In the genomic region with DNA sequence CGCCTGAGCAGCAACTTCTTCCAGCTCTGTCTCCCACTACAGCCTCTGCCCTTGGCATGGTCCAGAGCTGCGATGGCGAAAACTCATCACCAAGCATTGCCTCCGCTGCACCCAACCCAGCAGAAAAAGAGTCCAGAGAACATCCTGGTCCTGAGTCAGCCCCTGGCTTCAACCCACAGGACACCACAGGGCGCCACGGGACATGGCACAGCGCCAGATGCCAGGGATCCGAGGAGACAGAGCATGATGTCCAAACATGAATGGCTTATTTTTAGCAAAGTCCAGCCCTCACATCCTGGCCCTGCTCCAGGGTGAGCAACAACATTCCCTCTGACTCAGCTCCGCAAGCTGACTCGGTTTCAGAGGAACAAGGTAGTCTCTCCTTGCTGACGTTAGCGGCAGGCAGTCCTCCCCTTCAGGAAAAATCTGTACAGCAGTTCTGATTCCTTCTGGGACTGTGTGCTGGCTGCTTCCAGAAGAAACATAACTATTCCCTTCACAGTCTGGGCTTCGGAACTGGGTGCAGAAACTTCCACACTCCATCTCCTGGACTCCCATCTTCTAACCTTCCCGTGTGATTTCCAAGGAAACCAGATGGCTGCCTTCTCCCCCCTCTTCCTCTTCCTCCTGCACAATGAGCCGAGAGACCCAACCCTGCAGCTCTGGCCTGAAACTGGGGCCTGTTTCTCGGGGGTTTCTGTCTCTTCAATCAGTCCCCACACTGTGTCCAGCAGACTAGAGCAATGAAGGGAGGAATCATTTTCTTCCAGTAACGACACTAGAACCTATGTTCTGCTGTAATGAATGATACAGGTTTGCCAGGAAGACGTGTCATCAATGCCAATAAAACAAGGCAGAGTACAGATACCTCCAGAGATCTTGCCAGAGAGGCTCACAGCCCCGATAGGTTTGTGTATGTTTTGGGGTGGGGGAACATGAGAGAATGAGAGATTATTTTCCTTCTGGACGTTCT, we compare ENCODE assay signal across 1 cellular context.
TF ChIP-seq lines count a peak whose summit lies in the region.

No MANE protein-coding gene starts in this region.

TF ChIP-seq in HepG2, 621 proteins besides CTCF, POLR2A, EP300 and RAD21 (continued from another document and continues in another):
- TF ChIP-seq ZNF720 (CRISPR knock-in tag; IDR thresholded peaks at IDR 0.05) (no peak), TARDBP (CRISPR knock-in tag; IDR thresholded peaks at IDR 0.05) (no peak), ZFP62 (CRISPR knock-in tag; IDR thresholded peaks at IDR 0.05) (no peak), ZFP36L2 (CRISPR knock-in tag; IDR thresholded peaks at IDR 0.05) (no peak; the same call in 1 of the 2 replicates), ZNF329 (CRISPR knock-in tag; IDR thresholded peaks at IDR 0.05; ENCODE audit: low read depth) (no peak), ERF (CRISPR knock-in tag; IDR thresholded peaks at IDR 0.05) (peak; percentile 82), ZNF441 (CRISPR knock-in tag; IDR thresholded peaks at IDR 0.05; ENCODE audit: borderline replicate concordance) (0 out of 2 replicates have a peak, but pooled peaks have one; percentile 44), HNRNPLL (IDR thresholded peaks at IDR 0.05; ENCODE audit: low read depth, low read length, poor library complexity, severe bottlenecking) (no peak), HDAC1 (CRISPR knock-in tag; IDR thresholded peaks at IDR 0.05) (peak; percentile 76), CBFB (CRISPR knock-in tag; IDR thresholded peaks at IDR 0.05) (no peak), ZNF891 (CRISPR knock-in tag; IDR thresholded peaks at IDR 0.05) (no peak), FIP1L1 (IDR thresholded peaks at IDR 0.05; ENCODE audit: borderline replicate concordance, insufficient read depth, low read depth, low read length) (0 out of 2 replicates have a peak, but pooled peaks have one; percentile 60), ZNF564 (CRISPR knock-in tag; IDR thresholded peaks at IDR 0.05) (no peak), ZNF761 (CRISPR knock-in tag; conservative IDR thresholded peaks at IDR 0.05) (no peak), HNRNPK (IDR thresholded peaks at IDR 0.05; ENCODE audit: low read depth, low read length, poor library complexity, severe bottlenecking) (no peak), ZNF383 (CRISPR knock-in tag; IDR thresholded peaks at IDR 0.05; ENCODE audit: borderline replicate concordance) (no peak), KLF11 (CRISPR knock-in tag; IDR thresholded peaks at IDR 0.05) (peak; percentile 72; the same call in 1 of the 2 replicates), GATAD2A (CRISPR knock-in tag; IDR thresholded peaks at IDR 0.05) (peak; percentile 93), TBX2 (CRISPR knock-in tag; IDR thresholded peaks at IDR 0.05; ENCODE audit: borderline replicate concordance) (peak; percentile 73; the same call in 1 of the 2 replicates), MED8 (CRISPR knock-in tag; IDR thresholded peaks at IDR 0.05; ENCODE audit: insufficient replicate concordance) (no peak), ELK4 (CRISPR knock-in tag; IDR thresholded peaks at IDR 0.05; ENCODE audit: borderline replicate concordance) (no peak), CHD2 (IDR thresholded peaks at IDR 0.05; ENCODE audit: low read depth, low read length) (no peak), PHF21A (CRISPR knock-in tag; IDR thresholded peaks at IDR 0.05) (peak; percentile 82), FOXK2 (IDR thresholded peaks at IDR 0.05) (no peak), ZSCAN12 (CRISPR knock-in tag; IDR thresholded peaks at IDR 0.05) (0 out of 2 replicates have a peak, but pooled peaks have one; percentile 70), ZNF256 (CRISPR knock-in tag; conservative IDR thresholded peaks at IDR 0.05) (no peak), ZSCAN9 (CRISPR knock-in tag; IDR thresholded peaks at IDR 0.05; ENCODE audit: borderline replicate concordance) (peak; percentile 86), ZFP36 (IDR thresholded peaks at IDR 0.05; ENCODE audit: borderline replicate concordance, low read depth, low read length, partially characterized antibody) (no peak)
- TF ChIP-seq, protein P1, sequence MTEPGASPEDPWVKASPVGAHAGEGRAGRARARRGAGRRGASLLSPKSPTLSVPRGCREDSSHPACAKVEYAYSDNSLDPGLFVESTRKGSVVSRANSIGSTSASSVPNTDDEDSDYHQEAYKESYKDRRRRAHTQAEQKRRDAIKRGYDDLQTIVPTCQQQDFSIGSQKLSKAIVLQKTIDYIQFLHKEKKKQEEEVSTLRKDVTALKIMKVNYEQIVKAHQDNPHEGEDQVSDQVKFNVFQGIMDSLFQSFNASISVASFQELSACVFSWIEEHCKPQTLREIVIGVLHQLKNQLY (CRISPR knock-in tag; IDR thresholded peaks at IDR 0.05), result peak; percentile 74
- TF ChIP-seq, protein P2, sequence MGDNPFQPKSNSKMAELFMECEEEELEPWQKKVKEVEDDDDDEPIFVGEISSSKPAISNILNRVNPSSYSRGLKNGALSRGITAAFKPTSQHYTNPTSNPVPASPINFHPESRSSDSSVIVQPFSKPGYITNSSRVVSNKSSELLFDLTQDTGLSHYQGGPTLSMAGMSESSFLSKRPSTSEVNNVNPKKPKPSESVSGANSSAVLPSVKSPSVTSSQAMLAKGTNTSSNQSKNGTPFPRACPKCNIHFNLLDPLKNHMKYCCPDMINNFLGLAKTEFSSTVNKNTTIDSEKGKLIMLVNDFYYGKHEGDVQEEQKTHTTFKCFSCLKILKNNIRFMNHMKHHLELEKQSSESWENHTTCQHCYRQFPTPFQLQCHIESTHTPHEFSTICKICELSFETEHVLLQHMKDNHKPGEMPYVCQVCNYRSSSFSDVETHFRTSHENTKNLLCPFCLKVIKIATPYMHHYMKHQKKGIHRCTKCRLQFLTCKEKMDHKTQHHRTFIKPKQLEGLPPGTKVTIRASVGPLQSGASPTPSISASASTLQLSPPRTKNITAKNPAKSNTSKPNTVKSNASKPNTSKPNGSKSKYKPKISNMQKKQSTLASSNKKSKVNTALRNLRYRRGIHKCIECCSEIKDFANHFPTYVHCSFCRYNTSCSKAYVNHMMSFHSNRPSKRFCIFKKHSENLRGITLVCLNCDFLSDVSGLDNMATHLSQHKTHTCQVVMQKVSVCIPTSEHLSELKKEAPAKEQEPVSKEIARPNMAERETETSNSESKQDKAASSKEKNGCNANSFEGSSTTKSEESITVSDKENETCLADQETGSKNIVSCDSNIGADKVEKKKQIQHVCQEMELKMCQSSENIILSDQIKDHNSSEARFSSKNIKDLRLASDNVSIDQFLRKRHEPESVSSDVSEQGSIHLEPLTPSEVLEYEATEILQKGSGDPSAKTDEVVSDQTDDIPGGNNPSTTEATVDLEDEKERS (CRISPR knock-in tag; IDR thresholded peaks at IDR 0.05), result peak; percentile 51; the same call in 1 of the 2 replicates
- TF ChIP-seq, protein P3, sequence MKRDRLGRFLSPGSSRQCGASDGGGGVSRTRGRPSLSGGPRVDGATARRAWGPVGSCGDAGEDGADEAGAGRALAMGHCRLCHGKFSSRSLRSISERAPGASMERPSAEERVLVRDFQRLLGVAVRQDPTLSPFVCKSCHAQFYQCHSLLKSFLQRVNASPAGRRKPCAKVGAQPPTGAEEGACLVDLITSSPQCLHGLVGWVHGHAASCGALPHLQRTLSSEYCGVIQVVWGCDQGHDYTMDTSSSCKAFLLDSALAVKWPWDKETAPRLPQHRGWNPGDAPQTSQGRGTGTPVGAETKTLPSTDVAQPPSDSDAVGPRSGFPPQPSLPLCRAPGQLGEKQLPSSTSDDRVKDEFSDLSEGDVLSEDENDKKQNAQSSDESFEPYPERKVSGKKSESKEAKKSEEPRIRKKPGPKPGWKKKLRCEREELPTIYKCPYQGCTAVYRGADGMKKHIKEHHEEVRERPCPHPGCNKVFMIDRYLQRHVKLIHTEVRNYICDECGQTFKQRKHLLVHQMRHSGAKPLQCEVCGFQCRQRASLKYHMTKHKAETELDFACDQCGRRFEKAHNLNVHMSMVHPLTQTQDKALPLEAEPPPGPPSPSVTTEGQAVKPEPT (CRISPR knock-in tag; IDR thresholded peaks at IDR 0.05; ENCODE audit: low read depth), result no peak; the same call in 1 of the 2 replicates
- TF ChIP-seq, protein P4, sequence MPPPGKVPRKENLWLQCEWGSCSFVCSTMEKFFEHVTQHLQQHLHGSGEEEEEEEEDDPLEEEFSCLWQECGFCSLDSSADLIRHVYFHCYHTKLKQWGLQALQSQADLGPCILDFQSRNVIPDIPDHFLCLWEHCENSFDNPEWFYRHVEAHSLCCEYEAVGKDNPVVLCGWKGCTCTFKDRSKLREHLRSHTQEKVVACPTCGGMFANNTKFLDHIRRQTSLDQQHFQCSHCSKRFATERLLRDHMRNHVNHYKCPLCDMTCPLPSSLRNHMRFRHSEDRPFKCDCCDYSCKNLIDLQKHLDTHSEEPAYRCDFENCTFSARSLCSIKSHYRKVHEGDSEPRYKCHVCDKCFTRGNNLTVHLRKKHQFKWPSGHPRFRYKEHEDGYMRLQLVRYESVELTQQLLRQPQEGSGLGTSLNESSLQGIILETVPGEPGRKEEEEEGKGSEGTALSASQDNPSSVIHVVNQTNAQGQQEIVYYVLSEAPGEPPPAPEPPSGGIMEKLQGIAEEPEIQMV (CRISPR knock-in tag; IDR thresholded peaks at IDR 0.05; ENCODE audit: low read depth), result no peak
- TF ChIP-seq, protein P5, sequence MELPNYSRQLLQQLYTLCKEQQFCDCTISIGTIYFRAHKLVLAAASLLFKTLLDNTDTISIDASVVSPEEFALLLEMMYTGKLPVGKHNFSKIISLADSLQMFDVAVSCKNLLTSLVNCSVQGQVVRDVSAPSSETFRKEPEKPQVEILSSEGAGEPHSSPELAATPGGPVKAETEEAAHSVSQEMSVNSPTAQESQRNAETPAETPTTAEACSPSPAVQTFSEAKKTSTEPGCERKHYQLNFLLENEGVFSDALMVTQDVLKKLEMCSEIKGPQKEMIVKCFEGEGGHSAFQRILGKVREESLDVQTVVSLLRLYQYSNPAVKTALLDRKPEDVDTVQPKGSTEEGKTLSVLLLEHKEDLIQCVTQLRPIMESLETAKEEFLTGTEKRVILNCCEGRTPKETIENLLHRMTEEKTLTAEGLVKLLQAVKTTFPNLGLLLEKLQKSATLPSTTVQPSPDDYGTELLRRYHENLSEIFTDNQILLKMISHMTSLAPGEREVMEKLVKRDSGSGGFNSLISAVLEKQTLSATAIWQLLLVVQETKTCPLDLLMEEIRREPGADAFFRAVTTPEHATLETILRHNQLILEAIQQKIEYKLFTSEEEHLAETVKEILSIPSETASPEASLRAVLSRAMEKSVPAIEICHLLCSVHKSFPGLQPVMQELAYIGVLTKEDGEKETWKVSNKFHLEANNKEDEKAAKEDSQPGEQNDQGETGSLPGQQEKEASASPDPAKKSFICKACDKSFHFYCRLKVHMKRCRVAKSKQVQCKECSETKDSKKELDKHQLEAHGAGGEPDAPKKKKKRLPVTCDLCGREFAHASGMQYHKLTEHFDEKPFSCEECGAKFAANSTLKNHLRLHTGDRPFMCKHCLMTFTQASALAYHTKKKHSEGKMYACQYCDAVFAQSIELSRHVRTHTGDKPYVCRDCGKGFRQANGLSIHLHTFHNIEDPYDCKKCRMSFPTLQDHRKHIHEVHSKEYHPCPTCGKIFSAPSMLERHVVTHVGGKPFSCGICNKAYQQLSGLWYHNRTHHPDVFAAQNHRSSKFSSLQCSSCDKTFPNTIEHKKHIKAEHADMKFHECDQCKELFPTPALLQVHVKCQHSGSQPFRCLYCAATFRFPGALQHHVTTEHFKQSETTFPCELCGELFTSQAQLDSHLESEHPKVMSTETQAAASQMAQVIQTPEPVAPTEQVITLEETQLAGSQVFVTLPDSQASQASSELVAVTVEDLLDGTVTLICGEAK (IDR thresholded peaks at IDR 0.05), result no peak
- TF ChIP-seq, protein P5 (CRISPR knock-in tag; IDR thresholded peaks at IDR 0.05), result peak; percentile 34; the same call in 1 of the 2 replicates
- TF ChIP-seq, protein P6, sequence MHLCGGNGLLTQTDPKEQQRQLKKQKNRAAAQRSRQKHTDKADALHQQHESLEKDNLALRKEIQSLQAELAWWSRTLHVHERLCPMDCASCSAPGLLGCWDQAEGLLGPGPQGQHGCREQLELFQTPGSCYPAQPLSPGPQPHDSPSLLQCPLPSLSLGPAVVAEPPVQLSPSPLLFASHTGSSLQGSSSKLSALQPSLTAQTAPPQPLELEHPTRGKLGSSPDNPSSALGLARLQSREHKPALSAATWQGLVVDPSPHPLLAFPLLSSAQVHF (CRISPR knock-in tag; IDR thresholded peaks at IDR 0.05), result no peak
- TF ChIP-seq, protein P7, sequence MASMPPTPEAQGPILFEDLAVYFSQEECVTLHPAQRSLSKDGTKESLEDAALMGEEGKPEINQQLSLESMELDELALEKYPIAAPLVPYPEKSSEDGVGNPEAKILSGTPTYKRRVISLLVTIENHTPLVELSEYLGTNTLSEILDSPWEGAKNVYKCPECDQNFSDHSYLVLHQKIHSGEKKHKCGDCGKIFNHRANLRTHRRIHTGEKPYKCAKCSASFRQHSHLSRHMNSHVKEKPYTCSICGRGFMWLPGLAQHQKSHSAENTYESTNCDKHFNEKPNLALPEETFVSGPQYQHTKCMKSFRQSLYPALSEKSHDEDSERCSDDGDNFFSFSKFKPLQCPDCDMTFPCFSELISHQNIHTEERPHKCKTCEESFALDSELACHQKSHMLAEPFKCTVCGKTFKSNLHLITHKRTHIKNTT (CRISPR knock-in tag; IDR thresholded peaks at IDR 0.05), result no peak
